ENCODE assay signal across 17 cellular contexts in genomic region chr13:35930665-35931631, GRCh38.
DNase-seq lines count a peak whose midpoint lies in the region; ATAC-seq, FAIRE-seq and TF ChIP-seq lines count a peak whose summit lies in the region.
"Had no signal": no experiment of that assay in that cellular context is flagged by ENCODE, and none has a peak within 500 bp of the region (broad histone marks: within the 10 kb centered on the region; RNA-seq: fewer than 3 reads in every experiment).

No MANE protein-coding gene starts in this region.

- intact Hi-C loops in dorsolateral prefrontal cortex (cut with DNase I), result no loop called here

- FAIRE-seq in GM18507 (lab: Jason Lieb, UNC), result peak; percentile 71

- no peaks in the 10 kb centered on the region for H3K27me3 ChIP-seq in dorsolateral prefrontal cortex
- H3K27me3 ChIP-seq: BLaER1 treated with 17β-estradiol and CSF1 and Interleukin-3, amounts not matched to agents 10 nM and 100 nM; cardiac muscle cell; SJCRH30; stomach had no signal

- DNase-seq in GM18507 (ENCODE audit: extremely low spot score, insufficient read length, low read depth), result no peak
- DNase-seq in GM20000 (ENCODE audit: low spot score), result peak; percentile 10
- DNase-seq in epithelial cell of proximal tubule (ENCODE audit: low read depth), result peak; percentile 77
- DNase-seq in amygdala (lab: John Stamatoyannopoulos, UW), result no peak
- DNase-seq in nucleus accumbens (lab: John Stamatoyannopoulos, UW), result no peak
- no peak for DNase-seq in dorsolateral prefrontal cortex
- DNase-seq in stimulated activated CD4-positive, alpha-beta T cell treated with anti-CD3 and anti-CD28 coated beads, Interleukin-4, amount 100 ng/mL, for 1 hour, result no peak
- DNase-seq: activated B cell treated with CpG ODN at 0.5 μM for 24 hours; HCEC 1CT; KBM-7; NCI-H2171; SJCRH30; stimulated activated CD4-positive, alpha-beta T cell treated with anti-CD3 and anti-CD28 coated beads, Interleukin-2, amount 100 ng/mL, for 24 hours; stomach had no signal

- TF ChIP-seq CTCF in GM20000 (IDR thresholded peaks at IDR 0.05; ENCODE audit: extremely low read depth, missing control alignments), result no peak
- no peak for TF ChIP-seq CTCF in epithelial cell of proximal tubule (conservative IDR thresholded peaks at IDR 0.05; ENCODE audit: low read depth, low read length)
- no peak for TF ChIP-seq CTCF in dorsolateral prefrontal cortex (IDR thresholded peaks at IDR 0.05 in 54 of 56, conservative IDR thresholded peaks at IDR 0.05 in 2 of 56; ENCODE audit: low read depth in 1 of 56, partially characterized antibody in 56 of 56)

- no peak overlapping the region for H3K4me3 ChIP-seq in epithelial cell of proximal tubule (ENCODE audit: low read depth, low read length)
- no peak overlapping the region for H3K4me3 ChIP-seq in dorsolateral prefrontal cortex
- H3K4me3 ChIP-seq: BLaER1 treated with 17β-estradiol and CSF1 and Interleukin-3, amounts not matched to agents 10 nM and 100 nM; cardiac muscle cell; SJCRH30; stomach had no signal

- H3K27ac ChIP-seq in dorsolateral prefrontal cortex, result no peak overlapping the region
- H3K27ac ChIP-seq: BLaER1 treated with 17β-estradiol and CSF1 and Interleukin-3, amounts not matched to agents 10 nM and 100 nM; cardiac muscle cell; SJCRH30 had no signal

- ATAC-seq in HG03139 (IDR thresholded peaks at IDR 0.05; ENCODE audit: unreplicated experiment), result peak; percentile 70

Comparison
In these comparisons a context has a peak if more than half of its experiments do, and no peak if none do; other contexts are left out.
1. DNase-seq: peak in GM20000 (single experiment) and epithelial cell of proximal tubule (single experiment); none in GM18507 (single experiment), amygdala (0 of 56), nucleus accumbens (0 of 56), dorsolateral prefrontal cortex (0 of 10) and stimulated activated CD4-positive, alpha-beta T cell treated with anti-CD3 and anti-CD28 coated beads, Interleukin-4, amount 100 ng/mL, for 1 hour (single experiment).